In genomic region chr9:125513634-125514413, GRCh38 we compare ENCODE assay signal across 9 cellular contexts.
DNase-seq lines count a peak whose midpoint lies in the region; ATAC-seq and TF ChIP-seq lines count a peak whose summit lies in the region.
"Had no signal": no experiment of that assay in that cellular context is flagged by ENCODE, and none has a peak within 500 bp of the region (broad histone marks: within the 10 kb centered on the region; RNA-seq: fewer than 3 reads in every experiment).

No MANE protein-coding gene starts in this region.

- H3K36me3 Mint-ChIP-seq in Calu3 (ENCODE audit: insufficient read depth, unreplicated experiment) (no peaks in the 10 kb centered on the region), nephron progenitor cell (ENCODE audit: low read depth) (no peaks in the 10 kb centered on the region)
- H3K36me3 Mint-ChIP-seq in activated naive CD8-positive, alpha-beta T cell: peaks cover 3% of the 10 kb centered on the region

- no peak overlapping the region for H2AFZ ChIP-seq in hepatocyte

- H3K4me3 ChIP-seq in hepatocyte (no peak overlapping the region), stomach smooth muscle (ENCODE audit: low read length in 2 of 2) (peak overlapping the region; percentile 42 to 69)

- H4K20me1 ChIP-seq in hepatocyte (ENCODE audit: insufficient read depth, poor library complexity, severe bottlenecking): peaks cover 2% of the 10 kb centered on the region

- H3K27me3 Mint-ChIP-seq in Calu3 (ENCODE audit: unreplicated experiment) (no peaks in the 10 kb centered on the region), nephron progenitor cell (ENCODE audit: low read depth, poor library complexity) (peaks cover 4% of the 10 kb centered on the region)
- no peaks in the 10 kb centered on the region for H3K27me3 Mint-ChIP-seq in activated naive CD8-positive, alpha-beta T cell
- H3K27me3 Mint-ChIP-seq: naive B cell had no signal

- peak; percentile 42 for DNase-seq in Calu3
- peak; percentile 55 for DNase-seq in hepatocyte (ENCODE audit: low spot score)
- no peak for DNase-seq in nephron progenitor cell
- no peak for DNase-seq in DMS53 (lab: John Stamatoyannopoulos, UW)
- DNase-seq: naive B cell had no signal

- H3K36me3 ChIP-seq in hepatocyte (replicated peaks; ENCODE audit: insufficient read depth, low read depth) (no peaks in the 10 kb centered on the region), stomach smooth muscle (ENCODE audit: control insufficient read depth in 2 of 2, insufficient read depth in 2 of 2, low read length in 2 of 2) (no peaks in the 10 kb centered on the region)

- H3K4me1 Mint-ChIP-seq in Calu3 (ENCODE audit: low read depth, unreplicated experiment) (peaks cover 9% of the 10 kb centered on the region), nephron progenitor cell (peaks cover 59% of the 10 kb centered on the region)
- H3K4me1 Mint-ChIP-seq in activated naive CD8-positive, alpha-beta T cell (ENCODE audit: low read depth): peaks cover 15% of the 10 kb centered on the region

- H3K9ac ChIP-seq in stomach smooth muscle (ENCODE audit: low read length in 2 of 2): peak overlapping the region; percentile 1 to 47

- CTCF ChIA-PET in Calu3 (lab: Charles Lee): interaction anchor here (0.5 to 0.6 kb wide), 2 partner anchors 19 to 23 kb away, joined by 3 to 6 read pairs; no protein-coding TSS in a partner anchor

- no peaks in the 10 kb centered on the region for H3K27me3 ChIP-seq in hepatocyte
- no peaks in the 10 kb centered on the region for H3K27me3 ChIP-seq in stomach smooth muscle (ENCODE audit: control insufficient read depth in 1 of 2, insufficient read depth in 2 of 2, low read length in 2 of 2)

- intact Hi-C loops in Calu3 (cut with micrococcal nuclease; ENCODE audit: unreplicated experiment): no loop called here

- H3K27ac Mint-ChIP-seq in Calu3 (ENCODE audit: unreplicated experiment) (peak overlapping the region; percentile 66), nephron progenitor cell (no peak overlapping the region)
- peak overlapping the region; percentile 58 for H3K27ac Mint-ChIP-seq in activated naive CD8-positive, alpha-beta T cell

- WGBS in hepatocyte (ENCODE audit: low lambda C conversion rate, missing lambda C conversion rate): 66% methylated on average over 14 of the region's 14 CpGs

- H3K27ac ChIP-seq in hepatocyte (peak overlapping the region; percentile 35), stomach smooth muscle (ENCODE audit: low read length) (peak overlapping the region; percentile 90)

- TF ChIP-seq CTCF in Calu3 (IDR thresholded peaks at IDR 0.05; ENCODE audit: unreplicated experiment) (no peak), hepatocyte (IDR thresholded peaks at IDR 0.05; ENCODE audit: poor library complexity) (no peak), nephron progenitor cell (IDR thresholded peaks at IDR 0.05) (no peak)

- ATAC-seq in GM19468 (IDR thresholded peaks at IDR 0.05; ENCODE audit: extremely low read depth, unreplicated experiment): peak; percentile 59
- ATAC-seq in HG03565 (IDR thresholded peaks at IDR 0.05; ENCODE audit: unreplicated experiment): peak; percentile 85

- H3K9me3 ChIP-seq in hepatocyte (ENCODE audit: low read depth) (no peaks in the 10 kb centered on the region), stomach smooth muscle (ENCODE audit: control insufficient read depth in 2 of 2, low read length in 2 of 2) (no peaks in the 10 kb centered on the region)

- H3K9me2 ChIP-seq in hepatocyte (replicated peaks; ENCODE audit: insufficient read depth): no peaks in the 10 kb centered on the region

- no TSS peak for BruUV-seq in Calu3 (replicated peaks; lab: Mats Ljungman, UMichigan)

- H3K9me3 Mint-ChIP-seq in Calu3 (ENCODE audit: low read depth, unreplicated experiment) (no peaks in the 10 kb centered on the region), nephron progenitor cell (no peaks in the 10 kb centered on the region)
- no peaks in the 10 kb centered on the region for H3K9me3 Mint-ChIP-seq in activated naive CD8-positive, alpha-beta T cell (ENCODE audit: low read depth)
- H3K9me3 Mint-ChIP-seq: naive B cell had no signal

- H3K4me1 ChIP-seq in hepatocyte (ENCODE audit: insufficient read depth) (peaks cover 9% of the 10 kb centered on the region), stomach smooth muscle (ENCODE audit: control insufficient read depth, insufficient read depth, low read length) (peaks cover 42% of the 10 kb centered on the region)

- peak overlapping the region; percentile 63 for H3K4me2 ChIP-seq in hepatocyte

- H3K4me3 Mint-ChIP-seq in Calu3 (ENCODE audit: low read depth, unreplicated experiment) (peak overlapping the region; percentile 53), nephron progenitor cell (no peak overlapping the region)
- H3K4me3 Mint-ChIP-seq in activated naive CD8-positive, alpha-beta T cell: no peak overlapping the region
- H3K4me3 Mint-ChIP-seq: naive B cell had no signal

- H3K79me2 ChIP-seq in hepatocyte: no peaks in the 10 kb centered on the region

Comparison
In these comparisons a context has a peak if more than half of its experiments do, and no peak if none do; other contexts are left out.
1. DNase-seq: peak in Calu3 (single experiment) and hepatocyte (single experiment); none in nephron progenitor cell (single experiment) and DMS53 (single experiment).